Comparison of ENCODE assay signal across 1 cellular context in genomic region chr7:152899482-152900166, GRCh38.
A peak's percentile ranks its signal among the peaks of the same experiment; 100 is the strongest.
TF ChIP-seq lines count a peak whose summit lies in the region.

No MANE protein-coding gene starts in this region.

TF ChIP-seq in HepG2, 621 proteins besides CTCF, POLR2A, EP300 and RAD21 (continued from another document and continues in another):
- TF ChIP-seq ZBTB40 (IDR thresholded peaks at IDR 0.05) (no peak), ZBTB40 (CRISPR knock-in tag; IDR thresholded peaks at IDR 0.05) (no peak; the same call in 1 of the 2 replicates), ZBTB4 (CRISPR knock-in tag; IDR thresholded peaks at IDR 0.05; ENCODE audit: borderline replicate concordance) (no peak), FOSL2 (CRISPR knock-in tag; IDR thresholded peaks at IDR 0.05) (peak; percentile 57), SMC3 (IDR thresholded peaks at IDR 0.05; ENCODE audit: low read length) (no peak), JUN (CRISPR knock-in tag; IDR thresholded peaks at IDR 0.05) (no peak), ZNF292 (CRISPR knock-in tag; IDR thresholded peaks at IDR 0.05; ENCODE audit: borderline replicate concordance, low read depth) (peak; percentile 48; the same call in 1 of the 2 replicates), HES4 (CRISPR knock-in tag; IDR thresholded peaks at IDR 0.05; ENCODE audit: borderline replicate concordance) (no peak), ZNF441 (CRISPR knock-in tag; IDR thresholded peaks at IDR 0.05; ENCODE audit: borderline replicate concordance) (no peak), ZNF576 (CRISPR knock-in tag; IDR thresholded peaks at IDR 0.05) (no peak), PLSCR1 (CRISPR knock-in tag; IDR thresholded peaks at IDR 0.05; ENCODE audit: borderline replicate concordance) (no peak), MTF2 (CRISPR knock-in tag; IDR thresholded peaks at IDR 0.05; ENCODE audit: borderline replicate concordance) (no peak), CEBPB (IDR thresholded peaks at IDR 0.05; ENCODE audit: borderline replicate concordance, low read depth, low read length) (peak; percentile 97), SKIL (CRISPR knock-in tag; IDR thresholded peaks at IDR 0.05; ENCODE audit: borderline replicate concordance) (no peak), PRMT3 (CRISPR knock-in tag; IDR thresholded peaks at IDR 0.05; ENCODE audit: borderline replicate concordance, low read depth) (no peak), AKNA (CRISPR knock-in tag; IDR thresholded peaks at IDR 0.05; ENCODE audit: borderline replicate concordance) (no peak), ZNF775 (CRISPR knock-in tag; IDR thresholded peaks at IDR 0.05; ENCODE audit: borderline replicate concordance) (no peak), MIER2 (CRISPR knock-in tag; IDR thresholded peaks at IDR 0.05) (no peak), TGIF2 (CRISPR knock-in tag; IDR thresholded peaks at IDR 0.05) (0 out of 2 replicates have a peak, but pooled peaks have one; percentile 63), HNRNPH1 (optimal IDR thresholded peaks at IDR 0.05; ENCODE audit: low read depth, low read length) (no peak), FOXC1 (CRISPR knock-in tag; IDR thresholded peaks at IDR 0.05; ENCODE audit: borderline replicate concordance) (no peak), ZNF383 (CRISPR knock-in tag; IDR thresholded peaks at IDR 0.05; ENCODE audit: borderline replicate concordance) (no peak), TRIM22 (IDR thresholded peaks at IDR 0.05) (no peak), ZNF513 (CRISPR knock-in tag; conservative IDR thresholded peaks at IDR 0.05) (no peak), GFI1 (CRISPR knock-in tag; IDR thresholded peaks at IDR 0.05; ENCODE audit: borderline replicate concordance) (peak; percentile 62), SMAD9 (CRISPR knock-in tag; IDR thresholded peaks at IDR 0.05) (no peak), ZNF577 (CRISPR knock-in tag; IDR thresholded peaks at IDR 0.05; ENCODE audit: borderline replicate concordance, low read depth) (no peak), HNF1B (CRISPR knock-in tag; IDR thresholded peaks at IDR 0.05) (no peak), ZBTB38 (CRISPR knock-in tag; IDR thresholded peaks at IDR 0.05) (no peak)
